1 cellular context compared by ENCODE assay signal in genomic region chr20:1377341-1377871, GRCh38.
TF ChIP-seq lines count a peak whose summit lies in the region.

No MANE protein-coding gene starts in this region.

TF ChIP-seq in H1, 55 proteins besides CTCF, POLR2A, EP300 and RAD21:
- TF ChIP-seq KDM1A (IDR thresholded peaks at IDR 0.05; ENCODE audit: borderline replicate concordance, low read length) (no peak), EGR1 (IDR thresholded peaks at IDR 0.05; ENCODE audit: borderline replicate concordance, low read depth, low read length) (no peak), TAF7 (optimal IDR thresholded peaks at IDR 0.05; ENCODE audit: borderline replicate concordance, low read depth, low read length) (no peak), PHF8 (conservative IDR thresholded peaks at IDR 0.05; ENCODE audit: low read depth, low read length) (no peak), CREB1 (IDR thresholded peaks at IDR 0.05) (no peak), NRF1 (IDR thresholded peaks at IDR 0.05; ENCODE audit: low read depth, low read length) (no peak), GABPA (IDR thresholded peaks at IDR 0.05; ENCODE audit: borderline replicate concordance, insufficient read depth, low read length) (no peak), BRCA1 (IDR thresholded peaks at IDR 0.05; ENCODE audit: low read depth, low read length) (no peak), CHD7 (IDR thresholded peaks at IDR 0.05; ENCODE audit: insufficient replicate concordance, low read length) (no peak), TEAD4 (IDR thresholded peaks at IDR 0.05; ENCODE audit: low read depth, low read length) (no peak), TBP (IDR thresholded peaks at IDR 0.05; ENCODE audit: low read depth, low read length) (no peak), SIN3A (conservative IDR thresholded peaks at IDR 0.05 in 1 of 2, IDR thresholded peaks at IDR 0.05 in 1 of 2; ENCODE audit: low read depth in 1 of 2, low read length in 2 of 2) (no peak), ATF2 (IDR thresholded peaks at IDR 0.05; ENCODE audit: low read length) (no peak), CBX8 (IDR thresholded peaks at IDR 0.05; ENCODE audit: borderline replicate concordance, low read depth, low read length) (no peak), CBX5 (IDR thresholded peaks at IDR 0.05; ENCODE audit: low read depth, low read length) (no peak), USF2 (IDR thresholded peaks at IDR 0.05; ENCODE audit: low read length) (no peak), MAX (IDR thresholded peaks at IDR 0.05) (no peak), SUZ12 (IDR thresholded peaks at IDR 0.05; ENCODE audit: low read length) (no peak), SP2 (IDR thresholded peaks at IDR 0.05; ENCODE audit: low read length) (no peak), ASH2L (IDR thresholded peaks at IDR 0.05; ENCODE audit: low read length) (no peak)
